ENCODE assay signal across 23 cellular contexts in genomic region chr20:11051146-11051545, GRCh38.
"Had no signal": no experiment of that assay in that cellular context is flagged by ENCODE, and none has a peak within 500 bp of the region (broad histone marks: within the 10 kb centered on the region; RNA-seq: fewer than 3 reads in every experiment).

No MANE protein-coding gene starts in this region.

- H3K36me3 ChIP-seq: colonic mucosa, lower lobe of right lung, neutrophil, prostate gland, sigmoid colon, spleen, thoracic aorta, transverse colon, upper lobe of right lung, uterus had no signal

- H3K79me2 ChIP-seq: parathyroid adenoma had no signal

- H3K9ac ChIP-seq: parathyroid adenoma had no signal

- H2AFZ ChIP-seq: parathyroid adenoma had no signal

- ATAC-seq: esophagus mucosa; left ventricle myocardium superior; lower lobe of right lung; natural killer cell treated with Interleukin-12 subunit alpha and Interleukin-12 subunit beta and Interleukin-15 and Interleukin-18, amount 100 ng/mL, for 72 hours; right cardiac atrium; stimulated activated memory B cell treated with anti-CD40 and anti-IgM and Interleukin-4, amounts not matched to agents 10 μg/mL and 1 μg/mL and 100 μg/mL, for 72 hours; stimulated activated naive CD8-positive, alpha-beta T cell treated with anti-CD3 and anti-CD28 coated beads, Interleukin-15, Interleukin-2, amounts not matched to agents 100 U/mL and 50 U/mL, for 24 hours; upper lobe of right lung had no signal

- H3K4me1 ChIP-seq: colonic mucosa, lower lobe of right lung, parathyroid adenoma, prostate gland, sigmoid colon, spleen, upper lobe of right lung, uterus had no signal

- H3K27ac ChIP-seq: colonic mucosa, epithelial cell of prostate, lower lobe of right lung, neutrophil, parathyroid adenoma, prostate gland, sigmoid colon, skin epidermis, spleen, thoracic aorta, transverse colon, upper lobe of right lung had no signal

- DNase-seq: colonic mucosa; effector CD8-positive, alpha-beta T cell; endodermal cell; left ventricle myocardium superior; lower lobe of right lung; naive B cell; right cardiac atrium; sigmoid colon; spleen; stimulated activated CD4-positive, alpha-beta T cell treated with anti-CD3 and anti-CD28 coated beads, Interleukin-4, amount 100 ng/mL, for 4 hours; stimulated activated naive CD8-positive, alpha-beta T cell treated with anti-CD3 and anti-CD28 coated beads, Interleukin-15, Interleukin-2, amounts not matched to agents 100 U/mL and 50 U/mL, for 24 hours; transverse colon; upper lobe of right lung; uterus had no signal

- H3K4me3 ChIP-seq: colonic mucosa, lower lobe of right lung, prostate gland, sigmoid colon, skin epidermis, spleen, thoracic aorta, transverse colon, upper lobe of right lung, uterus had no signal

- H3K9me3 ChIP-seq: colonic mucosa, lower lobe of right lung, neutrophil, prostate gland, sigmoid colon, spleen, thoracic aorta, transverse colon, upper lobe of right lung, uterus had no signal

- H3K27me3 ChIP-seq: colonic mucosa, neutrophil, sigmoid colon, spleen, transverse colon, upper lobe of right lung, uterus had no signal
